ENCODE assay signal across 22 cellular contexts in genomic region chr1:116850436-116850835, GRCh38.
"Had no signal": no experiment of that assay in that cellular context is flagged by ENCODE, and none has a peak within 500 bp of the region (broad histone marks: within the 10 kb centered on the region; RNA-seq: fewer than 3 reads in every experiment).

No MANE protein-coding gene starts in this region.

- H3K27me3 Mint-ChIP-seq: activated naive CD8-positive, alpha-beta T cell treated with anti-CD3 and anti-CD28 coated beads, Interleukin-2, amount 50 U/mL, for 24 hours; brain; naive B cell had no signal

- H3K9ac ChIP-seq: neural progenitor cell had no signal

- H3K4me3 Mint-ChIP-seq: activated naive CD8-positive, alpha-beta T cell treated with anti-CD3 and anti-CD28 coated beads, Interleukin-2, amount 50 U/mL, for 24 hours; activated T-cell treated with anti-CD3 and anti-CD28 coated beads, Interleukin-2, amount 50 U/mL, for 72 hours; brain; effector memory CD8-positive, alpha-beta T cell; naive B cell; neural progenitor cell; stimulated activated memory B cell treated with anti-CD40 and anti-IgM and Interleukin-4, amounts not matched to agents 10 μg/mL and 1 μg/mL and 100 μg/mL, for 72 hours had no signal

- H3K27ac Mint-ChIP-seq: activated naive CD8-positive, alpha-beta T cell treated with anti-CD3 and anti-CD28 coated beads, Interleukin-2, amount 50 U/mL, for 24 hours; activated T-cell treated with anti-CD3 and anti-CD28 coated beads, Interleukin-2, amount 50 U/mL, for 72 hours; neural progenitor cell; stimulated activated memory B cell treated with anti-CD40 and anti-IgM and Interleukin-4, amounts not matched to agents 10 μg/mL and 1 μg/mL and 100 μg/mL, for 72 hours had no signal

- H3K4me3 ChIP-seq: esophagus squamous epithelium, gastrocnemius medialis, lower lobe of right lung, neural progenitor cell, smooth muscle cell, transverse colon, uterus had no signal

- H3K4me1 Mint-ChIP-seq: naive B cell; stimulated activated memory B cell treated with anti-CD40 and anti-IgM and Interleukin-4, amounts not matched to agents 10 μg/mL and 1 μg/mL and 100 μg/mL, for 72 hours had no signal

- ATAC-seq: activated naive CD8-positive, alpha-beta T cell treated with anti-CD3 and anti-CD28 coated beads, Interleukin-2, amount 50 U/mL, for 24 hours; activated T-cell treated with anti-CD3 and anti-CD28 coated beads, Interleukin-2, amount 50 U/mL, for 72 hours; effector memory CD8-positive, alpha-beta T cell; gastrocnemius medialis; lower lobe of right lung; sciatic nerve; stimulated activated memory B cell treated with anti-CD40 and anti-IgM and Interleukin-4, amounts not matched to agents 10 μg/mL and 1 μg/mL and 100 μg/mL, for 72 hours had no signal

- H3K9me3 ChIP-seq: esophagus squamous epithelium, gastrocnemius medialis, lower lobe of right lung, transverse colon, uterus had no signal

- H3K36me3 Mint-ChIP-seq: naive B cell; neural progenitor cell; stimulated activated memory B cell treated with anti-CD40 and anti-IgM and Interleukin-4, amounts not matched to agents 10 μg/mL and 1 μg/mL and 100 μg/mL, for 72 hours had no signal

- H3K9me3 Mint-ChIP-seq: activated naive CD8-positive, alpha-beta T cell treated with anti-CD3 and anti-CD28 coated beads, Interleukin-2, amount 50 U/mL, for 24 hours; effector memory CD8-positive, alpha-beta T cell; neural progenitor cell; stimulated activated memory B cell treated with anti-CD40 and anti-IgM and Interleukin-4, amounts not matched to agents 10 μg/mL and 1 μg/mL and 100 μg/mL, for 72 hours had no signal

- H3K27ac ChIP-seq: esophagus squamous epithelium, gastrocnemius medialis, lower lobe of right lung, neural progenitor cell, transverse colon, uterus had no signal

- H3K27me3 ChIP-seq: esophagus squamous epithelium, gastrocnemius medialis, neural progenitor cell, transverse colon, uterus had no signal

- H2AFZ ChIP-seq: neural progenitor cell had no signal

- H3K4me2 ChIP-seq: neural progenitor cell, smooth muscle cell had no signal

- H3K36me3 ChIP-seq: esophagus squamous epithelium, gastrocnemius medialis, lower lobe of right lung, neural progenitor cell, transverse colon, uterus had no signal

- DNase-seq: activated CD4-positive, alpha-beta T cell treated with anti-CD3 and anti-CD28 coated beads, Interleukin-2, amount 50 U/mL, for 4 hours; activated effector memory CD4-positive, alpha-beta T cell treated with anti-CD3 and anti-CD28 coated beads, Interleukin-2, amount 50 U/mL, for 16 hours; activated naive CD4-positive, alpha-beta T cell treated with anti-CD3 and anti-CD28 coated beads, Interleukin-2, amount 50 U/mL, for 16 hours; activated naive CD8-positive, alpha-beta T cell treated with anti-CD3 and anti-CD28 coated beads, Interleukin-2, amount 50 U/mL, for 24 hours; activated T-cell treated with anti-CD3 and anti-CD28 coated beads, Interleukin-2, amount 50 U/mL, for 72 hours; caudate nucleus; effector memory CD8-positive, alpha-beta T cell; esophagus squamous epithelium; gastrocnemius medialis; head of caudate nucleus; lower lobe of right lung; naive B cell; posterior cingulate gyrus; stimulated activated CD4-positive, alpha-beta T cell treated with anti-CD3 and anti-CD28 coated beads, Interleukin-15, amount 100 ng/mL, for 24 hours; T-helper 1 cell; transverse colon; uterus had no signal
